Comparison of ENCODE assay signal across 17 cellular contexts in the genomic region with DNA sequence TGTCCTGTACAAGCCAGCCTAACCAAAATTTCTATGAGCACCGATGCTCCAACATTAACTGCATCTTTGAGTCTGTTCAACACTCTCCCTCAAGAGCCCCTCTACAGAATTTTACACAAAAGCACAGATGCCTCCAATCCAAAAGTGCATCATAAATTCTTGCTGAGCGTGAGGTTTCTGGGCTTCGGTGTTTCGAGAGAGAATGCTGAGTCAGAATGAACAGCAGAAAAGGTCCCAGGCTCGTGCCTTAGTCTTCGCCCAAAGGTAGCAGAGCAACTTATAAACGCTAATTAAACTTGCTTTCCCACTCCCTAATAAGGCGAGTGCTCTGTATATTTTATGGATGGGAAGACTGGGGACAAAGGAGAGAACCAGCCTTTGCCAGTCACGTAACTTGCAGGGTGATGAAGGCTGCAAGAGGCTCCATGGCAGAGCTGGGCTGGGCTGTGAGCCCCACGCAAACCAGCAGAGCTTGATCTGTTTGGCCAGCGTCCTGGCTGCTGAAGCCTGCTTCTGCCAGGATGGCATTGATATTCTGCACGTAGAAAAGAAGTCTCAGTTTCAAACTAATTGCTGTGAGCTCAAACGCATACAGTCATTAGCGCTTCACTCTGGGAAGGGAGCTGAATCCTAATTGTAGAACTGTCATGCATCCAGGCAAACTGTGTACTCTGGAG.
DNase-seq lines count a peak whose midpoint lies in the region; ATAC-seq and TF ChIP-seq lines count a peak whose summit lies in the region.
"Had no signal": no experiment of that assay in that cellular context is flagged by ENCODE, and none has a peak within 500 bp of the region (broad histone marks: within the 10 kb centered on the region; RNA-seq: fewer than 3 reads in every experiment).

No MANE protein-coding gene starts in this region.

- DNase-seq in H4 (ENCODE audit: low spot score) (peak; percentile 9), RPMI8226 (peak; percentile 57), osteocyte (ENCODE audit: extremely low spot score, unreplicated experiment) (peak; percentile 69), GM23338 (ENCODE audit: low spot score) (no peak), T-helper 17 cell (no peak)
- DNase-seq: BE2C; CD8-positive, alpha-beta T cell; NCI-H1048; NCI-H1694; NCI-H2107; NCI-H345; NCI-H69; Right ventricle myocardium superior had no signal

- no peaks in the 10 kb centered on the region for H3K4me1 Mint-ChIP-seq in osteocyte (ENCODE audit: unreplicated experiment)
- no peaks in the 10 kb centered on the region for H3K4me1 Mint-ChIP-seq in GM23338
- no peaks in the 10 kb centered on the region for H3K4me1 Mint-ChIP-seq in T-helper 17 cell

- H3K9me2 ChIP-seq in GM23338 (ENCODE audit: insufficient read depth) = no peaks in the 10 kb centered on the region

- H3K4me1 ChIP-seq in GM23338 (ENCODE audit: insufficient read depth) = no peaks in the 10 kb centered on the region
- H3K4me1 ChIP-seq: BE2C had no signal

- H3K36me3 Mint-ChIP-seq in osteocyte (ENCODE audit: unreplicated experiment) (no peaks in the 10 kb centered on the region), GM23338 (ENCODE audit: low read depth) (peaks cover 50% of the 10 kb centered on the region), T-helper 17 cell (ENCODE audit: low read depth) (no peaks in the 10 kb centered on the region)
- H3K36me3 Mint-ChIP-seq: CD8-positive, alpha-beta T cell had no signal

- TF ChIP-seq CTCF in osteocyte (IDR thresholded peaks at IDR 0.05) = no peak
- TF ChIP-seq CTCF in GM23338 (conservative IDR thresholded peaks at IDR 0.05; ENCODE audit: low read depth in 2 of 2) = no peak

- H3K27ac ChIP-seq in GM23338 (ENCODE audit: low read depth) = no peak overlapping the region

- H3K4me3 Mint-ChIP-seq in osteocyte (ENCODE audit: unreplicated experiment) = no peak overlapping the region
- no peak overlapping the region for H3K4me3 Mint-ChIP-seq in GM23338
- no peak overlapping the region for H3K4me3 Mint-ChIP-seq in T-helper 17 cell
- H3K4me3 Mint-ChIP-seq: CD8-positive, alpha-beta T cell had no signal

- no peaks in the 10 kb centered on the region for H3K27me3 Mint-ChIP-seq in osteocyte (ENCODE audit: unreplicated experiment)
- H3K27me3 Mint-ChIP-seq in GM23338 (ENCODE audit: insufficient read depth, low read depth, poor library complexity) = peaks cover 8% of the 10 kb centered on the region
- no peaks in the 10 kb centered on the region for H3K27me3 Mint-ChIP-seq in T-helper 17 cell

- no peaks in the 10 kb centered on the region; the same call in 1 of the 2 replicates for H3K36me3 ChIP-seq in GM23338 (ENCODE audit: insufficient read depth)
- H3K36me3 ChIP-seq: BE2C had no signal

- H3K9me3 Mint-ChIP-seq in osteocyte (ENCODE audit: unreplicated experiment) (peaks cover 19% of the 10 kb centered on the region), GM23338 (peaks cover 45% of the 10 kb centered on the region; the same call in 2 of the 3 replicates)
- H3K9me3 Mint-ChIP-seq: CD8-positive, alpha-beta T cell had no signal

- H2AFZ ChIP-seq in GM23338 = no peak overlapping the region

- no peaks in the 10 kb centered on the region for H4K20me1 ChIP-seq in GM23338 (replicated peaks; ENCODE audit: insufficient read depth)

- no peaks in the 10 kb centered on the region for H3K9me3 ChIP-seq in T-helper 17 cell (ENCODE audit: control insufficient read depth, low read length, poor library complexity, severe bottlenecking)
- H3K9me3 ChIP-seq: BE2C had no signal

- ATAC-seq in esophagus mucosa (peak; percentile 49), GM23338 (no peak), HG03378 (IDR thresholded peaks at IDR 0.05; ENCODE audit: unreplicated experiment) (no peak), HG03432 (IDR thresholded peaks at IDR 0.05; ENCODE audit: unreplicated experiment) (no peak), T-helper 17 cell (no peak)
- ATAC-seq: CD8-positive, alpha-beta T cell; Panc1 had no signal

- no peak overlapping the region for H3K4me2 ChIP-seq in GM23338

- H3K27ac Mint-ChIP-seq in osteocyte (ENCODE audit: unreplicated experiment) (no peak overlapping the region), GM23338 (no peak overlapping the region), T-helper 17 cell (no peak overlapping the region)
- H3K27ac Mint-ChIP-seq: CD8-positive, alpha-beta T cell had no signal

- H3K79me2 ChIP-seq in GM23338 (replicated peaks; ENCODE audit: insufficient read depth) = no peaks in the 10 kb centered on the region

- no peaks in the 10 kb centered on the region for H3K27me3 ChIP-seq in GM23338 (ENCODE audit: insufficient read depth)
- H3K27me3 ChIP-seq: BE2C had no signal

- H3K4me3 ChIP-seq in GM23338 = no peak overlapping the region

- H3F3A ChIP-seq in GM23338 (replicated peaks; ENCODE audit: low read depth) = no peaks in the 10 kb centered on the region

TF ChIP-seq in GM23338, 12 proteins besides CTCF, POLR2A, EP300 and RAD21 (continues in another document):
- TF ChIP-seq, protein P1, sequence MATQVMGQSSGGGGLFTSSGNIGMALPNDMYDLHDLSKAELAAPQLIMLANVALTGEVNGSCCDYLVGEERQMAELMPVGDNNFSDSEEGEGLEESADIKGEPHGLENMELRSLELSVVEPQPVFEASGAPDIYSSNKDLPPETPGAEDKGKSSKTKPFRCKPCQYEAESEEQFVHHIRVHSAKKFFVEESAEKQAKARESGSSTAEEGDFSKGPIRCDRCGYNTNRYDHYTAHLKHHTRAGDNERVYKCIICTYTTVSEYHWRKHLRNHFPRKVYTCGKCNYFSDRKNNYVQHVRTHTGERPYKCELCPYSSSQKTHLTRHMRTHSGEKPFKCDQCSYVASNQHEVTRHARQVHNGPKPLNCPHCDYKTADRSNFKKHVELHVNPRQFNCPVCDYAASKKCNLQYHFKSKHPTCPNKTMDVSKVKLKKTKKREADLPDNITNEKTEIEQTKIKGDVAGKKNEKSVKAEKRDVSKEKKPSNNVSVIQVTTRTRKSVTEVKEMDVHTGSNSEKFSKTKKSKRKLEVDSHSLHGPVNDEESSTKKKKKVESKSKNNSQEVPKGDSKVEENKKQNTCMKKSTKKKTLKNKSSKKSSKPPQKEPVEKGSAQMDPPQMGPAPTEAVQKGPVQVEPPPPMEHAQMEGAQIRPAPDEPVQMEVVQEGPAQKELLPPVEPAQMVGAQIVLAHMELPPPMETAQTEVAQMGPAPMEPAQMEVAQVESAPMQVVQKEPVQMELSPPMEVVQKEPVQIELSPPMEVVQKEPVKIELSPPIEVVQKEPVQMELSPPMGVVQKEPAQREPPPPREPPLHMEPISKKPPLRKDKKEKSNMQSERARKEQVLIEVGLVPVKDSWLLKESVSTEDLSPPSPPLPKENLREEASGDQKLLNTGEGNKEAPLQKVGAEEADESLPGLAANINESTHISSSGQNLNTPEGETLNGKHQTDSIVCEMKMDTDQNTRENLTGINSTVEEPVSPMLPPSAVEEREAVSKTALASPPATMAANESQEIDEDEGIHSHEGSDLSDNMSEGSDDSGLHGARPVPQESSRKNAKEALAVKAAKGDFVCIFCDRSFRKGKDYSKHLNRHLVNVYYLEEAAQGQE (IDR thresholded peaks at IDR 0.05; ENCODE audit: unreplicated experiment) = no peak
- TF ChIP-seq NANOG (IDR thresholded peaks at IDR 0.05; ENCODE audit: borderline replicate concordance) = no peak

Comparison
In these comparisons a context has a peak if more than half of its experiments do, and no peak if none do; other contexts are left out.
1. DNase-seq: peak in H4 (single experiment), RPMI8226 (single experiment) and osteocyte (single experiment); none in GM23338 (single experiment) and T-helper 17 cell (0 of 3).